Comparison of ENCODE assay signal across 19 cellular contexts in genomic region chr12:124371970-124372555, GRCh38.
DNase-seq lines count a peak whose midpoint lies in the region; ATAC-seq and TF ChIP-seq lines count a peak whose summit lies in the region.
"Had no signal": no experiment of that assay in that cellular context is flagged by ENCODE, and none has a peak within 500 bp of the region (broad histone marks: within the 10 kb centered on the region; RNA-seq: fewer than 3 reads in every experiment).

No MANE protein-coding gene starts in this region.

- WGBS in gastroesophageal sphincter (ENCODE audit: low coverage in 1 of 2), 2 donors, result 87% methylated on average over 15 to 19 of the region's 37 CpGs
- WGBS in stomach, 5 donors, result 82 to 90% (median 88%) methylated on average over 27 to 37 of the region's 37 CpGs

- TF ChIP-seq POLR2A in gastroesophageal sphincter (IDR thresholded peaks at IDR 0.05), result no peak
- no peak for TF ChIP-seq POLR2A in stomach (IDR thresholded peaks at IDR 0.05)

- DNase-seq in GM23338 (ENCODE audit: low spot score) (peak; percentile 42), RWPE2 (ENCODE audit: low spot score) (no peak), stomach (no peak), NCI-H510A treated with DMSO at 0.1 percent for 48 hours (lab: John Stamatoyannopoulos, UW) (no peak)
- DNase-seq in stimulated activated naive CD4-positive, alpha-beta T cell treated with Interleukin-2 at 50 U/mL for 16 hours (lab: John Stamatoyannopoulos, UW), result no peak
- DNase-seq: activated naive CD8-positive, alpha-beta T cell treated with anti-CD3 and anti-CD28 coated beads for 36 hours; IMR-90; naive thymus-derived CD8-positive, alpha-beta T cell; NCI-H1436 treated with DMSO at 0.1 percent for 48 hours; NCI-H526; stimulated activated CD4-positive, alpha-beta T cell treated with anti-CD3 and anti-CD28 coated beads, Interleukin-1b, Interleukin-23, amount 100 ng/mL, for 48 hours; stimulated activated naive CD4-positive, alpha-beta T cell; SW 1271 had no signal

- H3K36me3 ChIP-seq in GM23338 (ENCODE audit: insufficient read depth), result 0 out of 2 replicates have a peak, but pooled peaks cover under 1% of the 10 kb centered on the region
- H3K36me3 ChIP-seq in RWPE2 (ENCODE audit: low read depth), result peaks cover 90% of the 10 kb centered on the region
- H3K36me3 ChIP-seq in gastroesophageal sphincter, result peaks cover 0 to 69% of the 10 kb centered on the region in 2 donors
- peaks cover 52 to 89% (median 68%) of the 10 kb centered on the region in 4 donors for H3K36me3 ChIP-seq in stomach

- no peaks in the 10 kb centered on the region for H3F3A ChIP-seq in GM23338 (replicated peaks; ENCODE audit: low read depth)

- no peaks in the 10 kb centered on the region for H3K4me1 ChIP-seq in GM23338 (ENCODE audit: insufficient read depth)
- H3K4me1 ChIP-seq in RWPE2 (ENCODE audit: insufficient read depth, poor library complexity, severe bottlenecking), result peaks cover 15% of the 10 kb centered on the region
- H3K4me1 ChIP-seq in gastroesophageal sphincter, result peaks cover 0 to 68% (median 31%) of the 10 kb centered on the region in 3 donors
- H3K4me1 ChIP-seq in stomach, result peaks cover 36 to 58% (median 46%) of the 10 kb centered on the region in 4 donors

- H2AFZ ChIP-seq in GM23338, result no peak overlapping the region
- H2AFZ ChIP-seq: parathyroid adenoma had no signal

- H3K27me3 ChIP-seq in GM23338 (ENCODE audit: insufficient read depth) (no peaks in the 10 kb centered on the region), RWPE2 (ENCODE audit: insufficient read depth, poor library complexity, severe bottlenecking) (no peaks in the 10 kb centered on the region), gastroesophageal sphincter (no peaks in the 10 kb centered on the region), stomach (no peaks in the 10 kb centered on the region)

- peaks cover 2% of the 10 kb centered on the region for H3K27me3 Mint-ChIP-seq in GM23338 (ENCODE audit: insufficient read depth, low read depth, poor library complexity)
- H3K27me3 Mint-ChIP-seq: activated naive CD8-positive, alpha-beta T cell treated with anti-CD3 and anti-CD28 coated beads for 36 hours; B cell; brain; naive thymus-derived CD8-positive, alpha-beta T cell had no signal

- H3K9me3 ChIP-seq in RWPE2 (ENCODE audit: severe bottlenecking) (no peaks in the 10 kb centered on the region), gastroesophageal sphincter (no peaks in the 10 kb centered on the region), stomach (no peaks in the 10 kb centered on the region)

- H3K9me3 Mint-ChIP-seq in GM23338, result no peaks in the 10 kb centered on the region
- H3K9me3 Mint-ChIP-seq: activated naive CD8-positive, alpha-beta T cell treated with anti-CD3 and anti-CD28 coated beads for 36 hours; brain; naive thymus-derived CD8-positive, alpha-beta T cell had no signal

- H3K4me2 ChIP-seq in GM23338, result no peak overlapping the region

- H3K79me2 ChIP-seq in GM23338 (replicated peaks; ENCODE audit: insufficient read depth), result no peaks in the 10 kb centered on the region

- TF ChIP-seq CTCF in GM23338 (conservative IDR thresholded peaks at IDR 0.05; ENCODE audit: low read depth in 2 of 2), result peak; percentile 32 to 45
- no peak for TF ChIP-seq CTCF in RWPE2 (IDR thresholded peaks at IDR 0.05; ENCODE audit: poor library complexity, severe bottlenecking)
- no peak for TF ChIP-seq CTCF in gastroesophageal sphincter (IDR thresholded peaks at IDR 0.05)
- TF ChIP-seq CTCF in stomach (IDR thresholded peaks at IDR 0.05), result no peak

- TF ChIP-seq EP300 in gastroesophageal sphincter (IDR thresholded peaks at IDR 0.05), result no peak
- no peak for TF ChIP-seq EP300 in stomach (IDR thresholded peaks at IDR 0.05)

- ATAC-seq in GM23338 (peak; percentile 24), RWPE2 (ENCODE audit: low read depth) (no peak), gastroesophageal sphincter (no peak), HG03139 (IDR thresholded peaks at IDR 0.05; ENCODE audit: unreplicated experiment) (no peak), HG03378 (IDR thresholded peaks at IDR 0.05; ENCODE audit: unreplicated experiment) (no peak)
- ATAC-seq: naive thymus-derived CD8-positive, alpha-beta T cell had no signal

- no peak overlapping the region for H3K27ac Mint-ChIP-seq in GM23338
- H3K27ac Mint-ChIP-seq: activated naive CD8-positive, alpha-beta T cell treated with anti-CD3 and anti-CD28 coated beads for 36 hours; B cell; brain had no signal

- H3K4me3 Mint-ChIP-seq in GM23338, result no peak overlapping the region
- H3K4me3 Mint-ChIP-seq: activated naive CD8-positive, alpha-beta T cell treated with anti-CD3 and anti-CD28 coated beads for 36 hours; B cell; brain; naive thymus-derived CD8-positive, alpha-beta T cell had no signal

- peaks cover 20% of the 10 kb centered on the region for H3K36me3 Mint-ChIP-seq in GM23338 (ENCODE audit: low read depth)

- intact Hi-C loops in stomach (cut with DNase I; ENCODE audit: low total_unique reads), result no loop called here

- no peaks in the 10 kb centered on the region for H3K9me2 ChIP-seq in GM23338 (ENCODE audit: insufficient read depth)

- peaks cover 3% of the 10 kb centered on the region for H4K20me1 ChIP-seq in GM23338 (replicated peaks; ENCODE audit: insufficient read depth)

- H3K4me1 Mint-ChIP-seq in GM23338, result no peaks in the 10 kb centered on the region
- H3K4me1 Mint-ChIP-seq: activated naive CD8-positive, alpha-beta T cell treated with anti-CD3 and anti-CD28 coated beads for 36 hours; B cell; brain had no signal

- no peak overlapping the region for H3K4me3 ChIP-seq in GM23338
- H3K4me3 ChIP-seq in RWPE2 (ENCODE audit: severe bottlenecking), result no peak overlapping the region
- H3K4me3 ChIP-seq in gastroesophageal sphincter, result no peak overlapping the region
- H3K4me3 ChIP-seq in stomach, result no peak overlapping the region

- H3K27ac ChIP-seq in GM23338 (ENCODE audit: low read depth), result no peak overlapping the region
- H3K27ac ChIP-seq in RWPE2 (ENCODE audit: poor library complexity, severe bottlenecking), result peak overlapping the region; percentile 73
- H3K27ac ChIP-seq in gastroesophageal sphincter, result peak overlapping the region in 3 of 4 donors; percentile 95 to 96 (median 95)
- peak overlapping the region in 4 of 5 donors; percentile 20 to 94 (median 92) for H3K27ac ChIP-seq in stomach
- H3K27ac ChIP-seq: parathyroid adenoma had no signal

TF ChIP-seq in GM23338, 12 proteins besides CTCF, POLR2A, EP300 and RAD21 (continues in another document):
- no peak for TF ChIP-seq STAT1 (IDR thresholded peaks at IDR 0.05; ENCODE audit: unreplicated experiment)
- no peak for TF ChIP-seq ZNF114 (CRISPR knock-in tag; IDR thresholded peaks at IDR 0.05)
- TF ChIP-seq NANOG (IDR thresholded peaks at IDR 0.05; ENCODE audit: borderline replicate concordance), result no peak
- TF ChIP-seq ETS1 (IDR thresholded peaks at IDR 0.05), result no peak

Comparison
In these comparisons a context has a peak if more than half of its experiments do, and no peak if none do; other contexts are left out.
1. CTCF ChIP-seq: peak in GM23338 (2 of 2); none in RWPE2 (single experiment), gastroesophageal sphincter (0 of 4) and stomach (0 of 7).